In genomic region chr6:67698534-67698933, GRCh38 we compare ENCODE assay signal across 18 cellular contexts.
"Had no signal": no experiment of that assay in that cellular context is flagged by ENCODE, and none has a peak within 500 bp of the region (broad histone marks: within the 10 kb centered on the region; RNA-seq: fewer than 3 reads in every experiment).

No MANE protein-coding gene starts in this region.

- H3K27me3 ChIP-seq: body of pancreas, dorsolateral prefrontal cortex had no signal

- H3K36me3 Mint-ChIP-seq: activated CD4-positive, alpha-beta memory T cell treated with anti-CD3 and anti-CD28 coated beads for 36 hours; activated naive CD8-positive, alpha-beta T cell; memory B cell; WTC11 had no signal

- H3K4me3 Mint-ChIP-seq: activated CD4-positive, alpha-beta memory T cell treated with anti-CD3 and anti-CD28 coated beads for 36 hours; activated CD4-positive, alpha-beta T cell treated with anti-CD3 and anti-CD28 coated beads for 36 hours; activated naive CD8-positive, alpha-beta T cell; activated T-helper 1 cell treated with anti-CD3 and anti-CD28 coated beads, Interleukin-12 subunit alpha, Interleukin-12 subunit beta, Interleukin-2, Interleukin-4 antibody, amounts not matched to agents 30 ng/mL and 10 ng/mL and 1 ng/mL, durations not matched to agents 14 hours and 24 hours and 36 hours; memory B cell; neural crest cell; T-helper 2 cell treated with Interferon-gamma antibody and Interleukin-4, amounts not matched to agents 5 μg/mL and 100 μg/mL, for 36 hours; WTC11 had no signal

- H3K4me1 ChIP-seq: body of pancreas had no signal

- H3K27ac ChIP-seq: body of pancreas, dorsolateral prefrontal cortex had no signal

- DNase-seq: activated CD4-positive, alpha-beta memory T cell treated with anti-CD3 and anti-CD28 coated beads for 36 hours; activated CD4-positive, alpha-beta T cell treated with anti-CD3 and anti-CD28 coated beads for 36 hours; activated T-cell treated with anti-CD3 and anti-CD28 coated beads for 4 hours; amniotic stem cell; body of pancreas; dorsolateral prefrontal cortex; kidney; stimulated activated CD4-positive, alpha-beta T cell treated with anti-CD3 and anti-CD28 coated beads, Interleukin-1b, Interleukin-23, amount 100 ng/mL, for 48 hours; stimulated activated CD8-positive, alpha-beta memory T cell treated with anti-CD3 and anti-CD28 coated beads, Interleukin-4, amount 100 ng/mL, for 48 hours; stimulated activated naive CD4-positive, alpha-beta T cell had no signal

- H3K27me3 Mint-ChIP-seq: activated CD4-positive, alpha-beta memory T cell treated with anti-CD3 and anti-CD28 coated beads for 36 hours; activated CD4-positive, alpha-beta T cell treated with anti-CD3 and anti-CD28 coated beads for 36 hours; activated naive CD8-positive, alpha-beta T cell; memory B cell; progenitor cell of endocrine pancreas had no signal

- ATAC-seq: activated CD4-positive, alpha-beta T cell treated with anti-CD3 and anti-CD28 coated beads for 36 hours; body of pancreas; left lobe of liver; WTC11 had no signal

- H3K27ac Mint-ChIP-seq: activated CD4-positive, alpha-beta memory T cell treated with anti-CD3 and anti-CD28 coated beads for 36 hours; activated CD4-positive, alpha-beta T cell treated with anti-CD3 and anti-CD28 coated beads for 36 hours; activated naive CD8-positive, alpha-beta T cell; activated T-helper 1 cell treated with anti-CD3 and anti-CD28 coated beads, Interleukin-12 subunit alpha, Interleukin-12 subunit beta, Interleukin-2, Interleukin-4 antibody, amounts not matched to agents 30 ng/mL and 10 ng/mL and 1 ng/mL, durations not matched to agents 14 hours and 24 hours and 36 hours; memory B cell; progenitor cell of endocrine pancreas; T-helper 2 cell treated with Interferon-gamma antibody and Interleukin-4, amounts not matched to agents 5 μg/mL and 100 μg/mL, for 36 hours; WTC11 had no signal

- H3K9me3 Mint-ChIP-seq: activated T-helper 1 cell treated with anti-CD3 and anti-CD28 coated beads, Interleukin-12 subunit alpha, Interleukin-12 subunit beta, Interleukin-2, Interleukin-4 antibody, amounts not matched to agents 30 ng/mL and 10 ng/mL and 1 ng/mL, durations not matched to agents 14 hours and 24 hours and 36 hours; neural crest cell; T-helper 2 cell treated with Interferon-gamma antibody and Interleukin-4, amounts not matched to agents 5 μg/mL and 100 μg/mL, for 36 hours; WTC11 had no signal

- H3K9me3 ChIP-seq: body of pancreas had no signal

- H3K4me3 ChIP-seq: body of pancreas, dorsolateral prefrontal cortex had no signal

- H3K4me1 Mint-ChIP-seq: activated CD4-positive, alpha-beta T cell treated with anti-CD3 and anti-CD28 coated beads for 36 hours; memory B cell; neural crest cell; WTC11 had no signal
